8 cellular contexts compared by ENCODE assay signal in the genomic region with DNA sequence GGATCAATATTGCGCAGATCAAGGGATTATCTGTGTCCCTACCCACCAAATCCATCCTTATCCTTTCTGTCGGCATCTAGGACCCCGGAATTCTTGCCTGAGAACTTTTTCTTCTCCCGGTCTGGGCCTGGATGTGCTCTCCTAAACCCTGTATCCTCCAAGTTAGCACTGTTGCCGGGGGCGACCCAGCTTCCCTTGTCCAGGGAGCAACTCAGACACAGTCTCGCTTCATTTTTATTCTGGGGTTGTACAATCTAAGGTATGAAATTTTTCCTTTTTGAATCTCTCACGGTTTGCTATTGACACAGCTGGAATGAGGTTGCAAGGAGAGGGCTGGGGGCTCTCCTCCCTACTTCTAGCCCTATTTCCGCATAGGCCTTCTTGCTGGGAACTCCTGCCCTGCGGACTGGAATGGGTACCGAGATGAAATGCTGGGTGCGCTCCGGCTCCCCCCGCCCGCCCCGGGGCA. TPM values are rescaled to one million over a fixed set of nuclear protein-coding genes. Genes with fewer than 3 reads are reported as not detected.
DNase-seq lines count a peak whose midpoint lies in the region; ATAC-seq, FAIRE-seq and TF ChIP-seq lines count a peak whose summit lies in the region.

No MANE protein-coding gene starts in this region.

- TF ChIP-seq CTCF in AG04449 (IDR thresholded peaks at IDR 0.05; ENCODE audit: insufficient read depth, low read length, missing control alignments): no peak
- TF ChIP-seq CTCF in D721Med (IDR thresholded peaks at IDR 0.05; ENCODE audit: insufficient read depth, missing control alignments): no peak

- peaks cover 46% of the 10 kb centered on the region for H3K36me3 Mint-ChIP-seq in activated T-helper 17 cell treated with anti-CD3 and anti-CD28 coated beads, Interleukin-2, amount 50 U/mL, for 72 hours (ENCODE audit: low read depth)

- DNase-seq in AG04449 (ENCODE audit: low read depth, low spot score) (no peak), D721Med (ENCODE audit: insufficient read length, low spot score) (no peak)

- peak overlapping the region; percentile 97 for H3K27ac Mint-ChIP-seq in activated T-helper 17 cell treated with anti-CD3 and anti-CD28 coated beads, Interleukin-2, amount 50 U/mL, for 72 hours

- H3K27me3 Mint-ChIP-seq in activated T-helper 17 cell treated with anti-CD3 and anti-CD28 coated beads, Interleukin-2, amount 50 U/mL, for 72 hours: no peaks in the 10 kb centered on the region

- no peaks in the 10 kb centered on the region for H3K9me3 Mint-ChIP-seq in activated T-helper 17 cell treated with anti-CD3 and anti-CD28 coated beads, Interleukin-2, amount 50 U/mL, for 72 hours

- H3K36me3 ChIP-seq in iPS-20b (ENCODE audit: insufficient read depth, low read depth, low read length) (peaks cover 23% of the 10 kb centered on the region), subcutaneous abdominal adipose tissue (ENCODE audit: control insufficient read depth in 5 of 5, insufficient read depth in 5 of 5, low read length in 5 of 5) (peaks cover 0 to 17% (median 8%) of the 10 kb centered on the region in 5 donors)

- H3K4me3 Mint-ChIP-seq in activated T-helper 17 cell treated with anti-CD3 and anti-CD28 coated beads, Interleukin-2, amount 50 U/mL, for 72 hours: peak overlapping the region; percentile 93

- H3K9me3 ChIP-seq in iPS-20b (ENCODE audit: insufficient read depth, low read depth, low read length): no peaks in the 10 kb centered on the region
- no peaks in the 10 kb centered on the region for H3K9me3 ChIP-seq in subcutaneous abdominal adipose tissue (ENCODE audit: control insufficient read depth in 5 of 5, low read length in 5 of 5)

- H3K4me1 Mint-ChIP-seq in activated T-helper 17 cell treated with anti-CD3 and anti-CD28 coated beads, Interleukin-2, amount 50 U/mL, for 72 hours: peaks cover 25% of the 10 kb centered on the region

- CTCF ChIA-PET in AG04449 (lab: Yijun Ruan, JAX): interaction anchor here (2.1 kb wide), 1 partner anchor 53 kb away, joined by 7 read pairs; no protein-coding TSS in a partner anchor

- H3K9ac ChIP-seq in iPS-20b (ENCODE audit: low read depth, low read length) (peak overlapping the region; percentile 87; the same call in 1 of the 2 replicates), subcutaneous abdominal adipose tissue (ENCODE audit: low read length in 5 of 5) (peak overlapping the region in 4 of 5 donors; percentile 81 to 94 (median 85))

- no peak for FAIRE-seq in D721Med (lab: Jason Lieb, UNC)

- POLR2A ChIA-PET in AG04449 (lab: Yijun Ruan, JAX): interaction anchor here (0.9 to 2.0 kb wide), 3 partner anchors 7 to 60 kb away, joined by 3 to 19 read pairs (median 14); a partner anchor contains a TSS

- no peaks in the 10 kb centered on the region for H3K27me3 ChIP-seq in iPS-20b (ENCODE audit: insufficient read depth, low read length)
- H3K27me3 ChIP-seq in subcutaneous abdominal adipose tissue (ENCODE audit: control insufficient read depth in 5 of 5, insufficient read depth in 4 of 5, low read length in 5 of 5): no peaks in the 10 kb centered on the region

- H3K4me1 ChIP-seq in iPS-20b (ENCODE audit: insufficient read depth, low read length) (peaks cover 3% of the 10 kb centered on the region), subcutaneous abdominal adipose tissue (ENCODE audit: control insufficient read depth in 5 of 5, insufficient read depth in 5 of 5, low read length in 5 of 5) (peaks cover 6 to 31% (median 20%) of the 10 kb centered on the region in 5 donors)

- H3K4me3 ChIP-seq in AG04449 (ENCODE audit: low read depth, low read length): peak overlapping the region; percentile 94
- peak overlapping the region; percentile 93; the same call in 1 of the 2 replicates for H3K4me3 ChIP-seq in iPS-20b (ENCODE audit: low read length)
- peak overlapping the region; percentile 44 to 98 (median 94) for H3K4me3 ChIP-seq in subcutaneous abdominal adipose tissue (ENCODE audit: low read depth in 1 of 5, low read length in 5 of 5)

- H3K27ac ChIP-seq in iPS-20b (ENCODE audit: low read length) (no peak overlapping the region), subcutaneous abdominal adipose tissue (ENCODE audit: low read depth, low read length) (peak overlapping the region; percentile 95)

- ATAC-seq in GM19035 (IDR thresholded peaks at IDR 0.05; ENCODE audit: unreplicated experiment): peak; percentile 3
- no peak for ATAC-seq in activated T-helper 17 cell treated with anti-CD3 and anti-CD28 coated beads, Interleukin-2, amount 50 U/mL, for 72 hours (replicated peaks)
- no peak for ATAC-seq in HG03095 (IDR thresholded peaks at IDR 0.05; ENCODE audit: unreplicated experiment)
- ATAC-seq in activated CD4-positive, CD25-positive, alpha-beta regulatory T cell treated with anti-CD3 and anti-CD28 coated beads, Interleukin-2, amount 50 U/mL, for 24 hours: no peak

RNA-seq across cellular contexts. Expression of a gene that starts 0.4 kb away (rescaled TPM):
- 100 to 1,000 TPM; 135 to 231 TPM for total RNA-seq in activated T-helper 17 cell treated with anti-CD3 and anti-CD28 coated beads, Interleukin-2, amount 50 U/mL, for 72 hours

RNA-seq across cellular contexts. Expression of a gene that starts 7.6 kb away (rescaled TPM):
- 10 to 100 TPM; 23.1 to 27.4 TPM for total RNA-seq in activated T-helper 17 cell treated with anti-CD3 and anti-CD28 coated beads, Interleukin-2, amount 50 U/mL, for 72 hours

RNA-seq across cellular contexts. Expression of a gene that starts 13.8 kb away (rescaled TPM):
- total RNA-seq in activated T-helper 17 cell treated with anti-CD3 and anti-CD28 coated beads, Interleukin-2, amount 50 U/mL, for 72 hours: 100 to 1,000 TPM; 151 to 224 TPM

RNA-seq across cellular contexts. Expression of a gene that starts 14.2 kb away (rescaled TPM):
- 10 to 100 TPM; 40.5 to 42.3 TPM for total RNA-seq in activated T-helper 17 cell treated with anti-CD3 and anti-CD28 coated beads, Interleukin-2, amount 50 U/mL, for 72 hours

RNA-seq across cellular contexts. Expression of a gene that starts 32.8 kb away (rescaled TPM):
- under 1 TPM; 0.04 to 0.11 TPM for total RNA-seq in activated T-helper 17 cell treated with anti-CD3 and anti-CD28 coated beads, Interleukin-2, amount 50 U/mL, for 72 hours
